In the genomic region with DNA sequence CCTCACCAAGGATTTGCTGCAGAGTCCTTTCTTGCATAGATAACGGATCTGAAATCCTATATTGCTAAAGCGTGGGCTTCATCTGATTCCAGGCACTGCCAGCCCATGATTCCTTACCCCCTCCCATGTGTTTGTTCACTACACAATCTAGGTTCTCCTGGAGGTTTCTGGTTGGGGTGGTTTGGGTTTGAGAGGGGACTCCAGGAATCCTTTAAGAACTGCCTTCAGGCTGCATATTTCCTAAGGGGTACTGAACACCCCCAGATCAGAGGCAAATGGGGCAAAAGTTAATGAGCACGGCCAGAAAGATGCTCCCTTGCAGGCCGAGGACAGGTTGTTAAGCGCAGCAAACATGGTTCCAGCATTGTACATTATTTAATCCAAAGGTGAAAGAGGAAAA, we compare ENCODE assay signal across 19 cellular contexts. TPM values are rescaled to one million over a fixed set of nuclear protein-coding genes. Genes with fewer than 3 reads are reported as not detected.
DNase-seq lines count a peak whose midpoint lies in the region; ATAC-seq and TF ChIP-seq lines count a peak whose summit lies in the region.
"Had no signal": no experiment of that assay in that cellular context is flagged by ENCODE, and none has a peak within 500 bp of the region (broad histone marks: within the 10 kb centered on the region; RNA-seq: fewer than 3 reads in every experiment).

No MANE protein-coding gene starts in this region.

- no peak overlapping the region for H2AFZ ChIP-seq in fibroblast of lung (ENCODE audit: low read length)

- ATAC-seq in CD4-positive, alpha-beta T cell (ENCODE audit: poor library complexity) = no peak
- no peak for ATAC-seq in left lung
- ATAC-seq: PC-3 had no signal

- peak overlapping the region; percentile 3 for H3K9ac ChIP-seq in fibroblast of lung (ENCODE audit: insufficient read depth, low read length)

- H3K36me3 Mint-ChIP-seq in osteocyte (ENCODE audit: unreplicated experiment) = peaks cover 50% of the 10 kb centered on the region
- no peaks in the 10 kb centered on the region for H3K36me3 Mint-ChIP-seq in CD4-positive, alpha-beta T cell (ENCODE audit: low read depth)

- peaks cover 80% of the 10 kb centered on the region for H3K4me1 Mint-ChIP-seq in osteocyte (ENCODE audit: unreplicated experiment)
- H3K4me1 Mint-ChIP-seq in CD4-positive, alpha-beta T cell (ENCODE audit: low read depth) = peaks cover 17% of the 10 kb centered on the region

- H3K4me1 ChIP-seq in right atrium auricular region (peaks cover 0 to 63% of the 10 kb centered on the region in 2 donors), fibroblast of lung (ENCODE audit: control insufficient read depth, extremely low read depth, insufficient read depth, low read length) (peaks cover 13% of the 10 kb centered on the region), left lung (peaks cover 0 to 12% of the 10 kb centered on the region in 2 donors)
- H3K4me1 ChIP-seq: SJSA1 had no signal

- H3K27me3 Mint-ChIP-seq in osteocyte (ENCODE audit: unreplicated experiment) = no peaks in the 10 kb centered on the region
- peaks cover 98% of the 10 kb centered on the region for H3K27me3 Mint-ChIP-seq in CD4-positive, alpha-beta T cell

- POLR2A ChIA-PET in CD4-positive, alpha-beta T cell (lab: Charles Lee) = interaction anchor here (1.1 kb wide), 1 partner anchor 10 kb away, joined by 3 read pairs; a partner anchor contains a TSS

- H3K27me3 ChIP-seq in right atrium auricular region (peaks cover 0 to 4% of the 10 kb centered on the region in 2 donors), fibroblast of lung (ENCODE audit: control insufficient read depth, insufficient read depth, low read length) (no peaks in the 10 kb centered on the region), left lung (peaks cover 42 to 100% of the 10 kb centered on the region in 2 donors)
- H3K27me3 ChIP-seq in CD4-positive, alpha-beta T cell (ENCODE audit: control insufficient read depth, insufficient read depth, low read length) = peaks cover 92% of the 10 kb centered on the region
- H3K27me3 ChIP-seq: SJSA1 had no signal

- peak overlapping the region; percentile 67 for H3K4me3 Mint-ChIP-seq in osteocyte (ENCODE audit: unreplicated experiment)
- H3K4me3 Mint-ChIP-seq in CD4-positive, alpha-beta T cell = no peak overlapping the region
- H3K4me3 Mint-ChIP-seq: HFFc6 had no signal

- in situ Hi-C loops in ACHN (cut with HindIII; ENCODE audit: low pct_ligation_motif_present, low pct_unique_long_range_greater_than_20kb, low sequenced_read_pairs) = no loop called here

- no peak for TF ChIP-seq CTCF in right atrium auricular region (IDR thresholded peaks at IDR 0.05)
- no peak for TF ChIP-seq CTCF in fibroblast of lung (conservative IDR thresholded peaks at IDR 0.05 in 1 of 2, IDR thresholded peaks at IDR 0.05 in 1 of 2; ENCODE audit: low read depth in 1 of 2, low read length in 2 of 2)
- TF ChIP-seq CTCF in osteocyte (IDR thresholded peaks at IDR 0.05) = no peak
- no peak for TF ChIP-seq CTCF in CD4-positive, alpha-beta T cell (IDR thresholded peaks at IDR 0.05)
- no peak for TF ChIP-seq CTCF in left lung (IDR thresholded peaks at IDR 0.05)

- CTCF ChIA-PET in CD4-positive, alpha-beta T cell (lab: Charles Lee) = no interaction called here

- no peaks in the 10 kb centered on the region for H3K9me3 Mint-ChIP-seq in osteocyte (ENCODE audit: unreplicated experiment)
- H3K9me3 Mint-ChIP-seq in CD4-positive, alpha-beta T cell = peaks cover 3% of the 10 kb centered on the region

- DNase-seq in right atrium auricular region (ENCODE audit: low spot score) = no peak
- DNase-seq in cardiac septum (ENCODE audit: low spot score) = no peak
- DNase-seq in fibroblast of lung (ENCODE audit: low read depth in 2 of 2) = no peak
- no peak for DNase-seq in osteocyte (ENCODE audit: extremely low spot score, unreplicated experiment)
- DNase-seq in ACHN = no peak
- no peak for DNase-seq in CD4-positive, alpha-beta T cell
- no peak for DNase-seq in left lung
- DNase-seq in activated effector memory CD4-positive, alpha-beta T cell treated with Interleukin-2 at 50 U/mL for 16 hours = no peak
- DNase-seq: Calu3, DMS79, HFFc6, KBM-7, NCI-H1092 treated with DMSO at 0.1 percent for 48 hours, NCI-H1694 treated with DMSO at 0.1 percent for 48 hours, NCI-H446, PC-3 had no signal

- peaks cover 7% of the 10 kb centered on the region for H3K36me3 ChIP-seq in right atrium auricular region
- peaks cover 8% of the 10 kb centered on the region for H3K36me3 ChIP-seq in fibroblast of lung (ENCODE audit: control insufficient read depth, insufficient read depth, low read length)
- no peaks in the 10 kb centered on the region for H3K36me3 ChIP-seq in left lung

- peaks cover 91% of the 10 kb centered on the region for H3K79me2 ChIP-seq in fibroblast of lung (ENCODE audit: control insufficient read depth, insufficient read depth, low read length)

- intact Hi-C loops in cardiac septum (cut with DNase I) (no loop called here), left lung (cut with DNase I) (no loop called here)
- intact Hi-C loops in CD4-positive, alpha-beta T cell (cut with DNase I, micrococcal nuclease) = loop anchor here in 1 of 2 experiments (10.0 kb wide), 1 partner anchor 1022 kb away; a partner anchor contains a TSS

- no peaks in the 10 kb centered on the region for H3K9me3 ChIP-seq in right atrium auricular region
- no peaks in the 10 kb centered on the region for H3K9me3 ChIP-seq in fibroblast of lung (ENCODE audit: control insufficient read depth, insufficient read depth, low read depth, low read length)
- peaks cover 10% of the 10 kb centered on the region for H3K9me3 ChIP-seq in CD4-positive, alpha-beta T cell (ENCODE audit: control insufficient read depth, low read length)
- no peaks in the 10 kb centered on the region for H3K9me3 ChIP-seq in left lung
- H3K9me3 ChIP-seq: SJSA1 had no signal

- H3K27ac ChIP-seq in right atrium auricular region (peak overlapping the region; percentile 26 to 55), fibroblast of lung (ENCODE audit: insufficient read depth, low read length) (no peak overlapping the region), left lung (no peak overlapping the region)
- H3K27ac ChIP-seq in CD4-positive, alpha-beta T cell (ENCODE audit: low read depth, low read length) = no peak overlapping the region
- H3K27ac ChIP-seq: 22Rv1, C4-2B, SJSA1 had no signal

- H3K4me3 ChIP-seq in right atrium auricular region (no peak overlapping the region), fibroblast of lung (replicated peaks in 1 of 4; ENCODE audit: control extremely low read depth in 1 of 4, insufficient read depth in 1 of 4, low read depth in 3 of 4, low read length in 4 of 4) (peak overlapping the region in 2 of 4 experiments; percentile 28 to 49), left lung (no peak overlapping the region)
- H3K4me3 ChIP-seq: SJSA1 had no signal

- H4K20me1 ChIP-seq in fibroblast of lung (ENCODE audit: control insufficient read depth, extremely low read depth, insufficient read depth, low read length) = no peaks in the 10 kb centered on the region

- H3K4me2 ChIP-seq in fibroblast of lung (ENCODE audit: extremely low read depth, insufficient read depth, low read length) = peak overlapping the region; percentile 49

- H3K27ac Mint-ChIP-seq in osteocyte (ENCODE audit: unreplicated experiment) = no peak overlapping the region
- H3K27ac Mint-ChIP-seq in CD4-positive, alpha-beta T cell = no peak overlapping the region
- H3K27ac Mint-ChIP-seq: HFFc6 had no signal

RNA-seq across cellular contexts. Expression of a gene that starts 9.8 kb away (rescaled TPM):
- total RNA-seq in right atrium auricular region (10 to 100 TPM; 35.3 to 37.6 TPM), cardiac septum (0.73 TPM), fibroblast of lung (63.7 and 90.8 TPM in 2 replicates), osteocyte (189 and 197 TPM in 2 replicates), left lung (10 to 100 TPM; 50.7 to 69.1 TPM)
- 64.4 and 90.5 TPM in 2 replicates for polyA plus RNA-seq in fibroblast of lung
- 94.8 and 115 TPM in 2 replicates for polyA plus RNA-seq in fibroblast of lung (2012)
- 230 and 328 TPM in 2 replicates for polyA minus RNA-seq in fibroblast of lung (ENCODE audit: low replicate concordance)
- total RNA-seq in CD4-positive, alpha-beta T cell = not detected

RNA-seq across cellular contexts. Expression of a gene that starts 11.8 kb away (rescaled TPM):
- 10 to 100 TPM in 1 of 2 donors, 1 to 10 TPM in 1; 7.1 to 11.0 TPM for total RNA-seq in right atrium auricular region
- total RNA-seq in cardiac septum = 0.89 TPM
- 33.6 and 44.6 TPM in 2 replicates for total RNA-seq in fibroblast of lung
- polyA plus RNA-seq in fibroblast of lung = 22.4 and 29.6 TPM in 2 replicates
- polyA plus RNA-seq in fibroblast of lung (2012) = 28.6 and 29.3 TPM in 2 replicates
- 4.1 and 6.4 TPM in 2 replicates for polyA minus RNA-seq in fibroblast of lung (ENCODE audit: low replicate concordance)
- total RNA-seq in osteocyte = 40.9 and 42.8 TPM in 2 replicates
- total RNA-seq in CD4-positive, alpha-beta T cell = not detected
- total RNA-seq in left lung = 10 to 100 TPM; 10.5 to 18.3 TPM

Comparison
In these comparisons a context has a peak if more than half of its experiments do, and no peak if none do; other contexts are left out.
1. RNA of a gene that starts 9.8 kb away (total RNA-seq): 189 to 197 TPM in osteocyte, 63.7 to 90.8 TPM in fibroblast of lung, 50.7 to 69.1 TPM in left lung and 35.3 to 37.6 TPM in right atrium auricular region; 0.73 TPM in cardiac septum (single experiment) and not detected in CD4-positive, alpha-beta T cell; every median in the first group is over 10 times any median in the second.
2. H3K27ac ChIP-seq: peak in right atrium auricular region (2 of 2); none in fibroblast of lung (single experiment), CD4-positive, alpha-beta T cell (single experiment) and left lung (0 of 2).